Comparison of ENCODE assay signal across 18 cellular contexts in the genomic region with DNA sequence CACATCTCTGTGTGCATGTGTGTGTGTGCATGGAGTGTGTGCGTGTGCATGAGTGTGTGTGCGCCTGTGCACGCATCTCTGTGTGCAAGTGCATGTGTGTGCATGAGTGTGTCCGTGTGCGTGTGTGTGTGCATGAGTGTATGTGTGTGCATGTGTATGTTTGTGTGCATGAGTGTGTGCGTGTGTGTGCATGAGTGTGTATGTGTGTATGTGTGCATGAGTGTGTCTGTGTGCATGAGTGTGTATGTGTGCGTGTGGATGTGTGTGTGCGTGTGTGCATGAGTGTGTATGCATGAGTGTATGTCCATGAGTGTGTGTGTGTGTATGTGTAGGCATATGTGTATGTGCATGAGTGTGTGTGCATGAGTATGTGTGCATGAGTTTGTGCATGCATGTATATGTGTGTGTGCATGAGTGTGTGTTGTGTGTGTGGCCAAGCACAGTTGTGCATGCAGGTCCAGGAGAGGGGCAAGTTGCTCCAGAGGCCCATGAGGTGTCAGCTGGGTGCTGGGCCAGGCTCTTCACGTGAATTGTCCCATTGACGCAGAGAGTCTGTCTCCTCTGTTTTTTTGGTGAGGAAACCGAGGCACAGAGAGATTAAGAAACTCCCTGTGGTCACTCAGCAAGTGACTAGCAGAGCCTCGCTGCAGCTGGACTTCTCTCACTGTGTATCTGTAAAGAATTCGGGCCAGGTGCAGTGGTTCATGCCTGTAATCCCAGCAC.
A peak's percentile ranks its signal among the peaks of the same experiment; 100 is the strongest.
DNase-seq lines count a peak whose midpoint lies in the region; ATAC-seq, FAIRE-seq and TF ChIP-seq lines count a peak whose summit lies in the region.
"Had no signal": no experiment of that assay in that cellular context is flagged by ENCODE, and none has a peak within 500 bp of the region (broad histone marks: within the 10 kb centered on the region; RNA-seq: fewer than 3 reads in every experiment).

No MANE protein-coding gene starts in this region.

- intact Hi-C loops in spleen (cut with DNase I; ENCODE audit: low total_unique reads), result no loop called here

- H3K9me3 Mint-ChIP-seq in natural killer cell treated with Interleukin-12 subunit alpha and Interleukin-12 subunit beta and Interleukin-15 and Interleukin-18, amount 100 ng/mL, for 72 hours, result no peaks in the 10 kb centered on the region

- TF ChIP-seq CTCF in HEK293 (tag by site-specific recombination; IDR thresholded peaks at IDR 0.05), result no peak
- TF ChIP-seq CTCF in bronchial epithelial cell (IDR thresholded peaks at IDR 0.05; ENCODE audit: insufficient read depth, low read length, severe bottlenecking), result no peak
- no peak for TF ChIP-seq CTCF in spleen (IDR thresholded peaks at IDR 0.05 in 8 of 11, conservative IDR thresholded peaks at IDR 0.05 in 3 of 11)

- POLR2A ChIA-PET in HEK293 (lab: Yijun Ruan, JAX), result no interaction called here

- no peaks in the 10 kb centered on the region for H3K4me1 Mint-ChIP-seq in natural killer cell treated with Interleukin-12 subunit alpha and Interleukin-12 subunit beta and Interleukin-15 and Interleukin-18, amount 100 ng/mL, for 72 hours (ENCODE audit: low read depth in 2 of 2)

- H3K27me3 Mint-ChIP-seq in natural killer cell treated with Interleukin-12 subunit alpha and Interleukin-12 subunit beta and Interleukin-15 and Interleukin-18, amount 100 ng/mL, for 72 hours, result peaks cover 0 to 1% of the 10 kb centered on the region in 2 donors
- H3K27me3 Mint-ChIP-seq: IgD-negative memory B cell had no signal

- DNase-seq in bronchial epithelial cell (ENCODE audit: low read depth), result no peak
- no peak for DNase-seq in natural killer cell treated with Interleukin-12 subunit alpha and Interleukin-12 subunit beta and Interleukin-15 and Interleukin-18, amount 100 ng/mL, for 72 hours (ENCODE audit: low spot score)
- DNase-seq in spleen, result peak; percentile 19
- no peak for DNase-seq in NCI-H748 treated with DMSO at 0.1 percent for 48 hours (lab: John Stamatoyannopoulos, UW)
- DNase-seq in NCI-H1105 (lab: John Stamatoyannopoulos, UW), result no peak
- no peak for DNase-seq in GM19240 (ENCODE audit: insufficient read length, low spot score)
- DNase-seq: DMS 273 treated with DMSO at 0.1 percent for 48 hours, GDM1, NCI-H1417, NCI-H1930, NCI-H446 treated with DMSO at 0.1 percent for 48 hours, NCI-H774, SJCRH30 had no signal

- no peak for TF ChIP-seq POLR2A in spleen (IDR thresholded peaks at IDR 0.05)

- peak; percentile 7 to 34 for ATAC-seq in natural killer cell treated with Interleukin-12 subunit alpha and Interleukin-12 subunit beta and Interleukin-15 and Interleukin-18, amount 100 ng/mL, for 72 hours
- no peak for ATAC-seq in HG03175 (IDR thresholded peaks at IDR 0.05; ENCODE audit: unreplicated experiment)

- H3K36me3 Mint-ChIP-seq in natural killer cell treated with Interleukin-12 subunit alpha and Interleukin-12 subunit beta and Interleukin-15 and Interleukin-18, amount 100 ng/mL, for 72 hours, result no peaks in the 10 kb centered on the region
- H3K36me3 Mint-ChIP-seq: IgD-negative memory B cell had no signal

- H3K27me3 ChIP-seq in bronchial epithelial cell (ENCODE audit: control insufficient read depth, insufficient read depth, low read length) (no peaks in the 10 kb centered on the region), spleen (replicated peaks in 1 of 7) (no peaks in the 10 kb centered on the region)

- 91 to 95% (median 93%) methylated on average over 10 to 13 of the region's 13 CpGs for WGBS in spleen, 5 donors

- H3K4me3 ChIP-seq in HEK293 (ENCODE audit: low read depth, low read length) (no peak overlapping the region), bronchial epithelial cell (ENCODE audit: low read depth, low read length) (no peak overlapping the region), spleen (no peak overlapping the region)
- H3K4me3 ChIP-seq: SJCRH30 had no signal

- H3K4me1 ChIP-seq in HEK293 (ENCODE audit: control insufficient read depth, insufficient read depth, low read length), result no peaks in the 10 kb centered on the region
- no peaks in the 10 kb centered on the region for H3K4me1 ChIP-seq in spleen

- no peak overlapping the region for H3K27ac ChIP-seq in HEK293 (ENCODE audit: extremely low read depth, low read depth, low read length)
- no peak overlapping the region for H3K27ac ChIP-seq in spleen
- H3K27ac ChIP-seq: C4-2B, SJCRH30 had no signal

- peak; percentile 96 for FAIRE-seq in bronchial epithelial cell (lab: Jason Lieb, UNC)
- FAIRE-seq: GM12892 had no signal

- H3K36me3 ChIP-seq in HEK293 (ENCODE audit: control insufficient read depth in 2 of 2, insufficient read depth in 1 of 2, low read length in 2 of 2) (no peaks in the 10 kb centered on the region), bronchial epithelial cell (ENCODE audit: control insufficient read depth, insufficient read depth, low read length) (no peaks in the 10 kb centered on the region), spleen (no peaks in the 10 kb centered on the region)
- H3K36me3 ChIP-seq: SJCRH30 had no signal

- CTCF ChIA-PET in HEK293 (lab: Yijun Ruan, JAX), result interaction anchor here (2.1 kb wide), 1 partner anchor 11 kb away, joined by 7 read pairs; no protein-coding TSS in a partner anchor

- no peak overlapping the region for H3K27ac Mint-ChIP-seq in natural killer cell treated with Interleukin-12 subunit alpha and Interleukin-12 subunit beta and Interleukin-15 and Interleukin-18, amount 100 ng/mL, for 72 hours

- H3K9me3 ChIP-seq in HEK293 (ENCODE audit: control insufficient read depth, insufficient read depth, low read depth, low read length) (no peaks in the 10 kb centered on the region), spleen (no peaks in the 10 kb centered on the region)
- H3K9me3 ChIP-seq: SJCRH30 had no signal

- H3K4me3 Mint-ChIP-seq in natural killer cell treated with Interleukin-12 subunit alpha and Interleukin-12 subunit beta and Interleukin-15 and Interleukin-18, amount 100 ng/mL, for 72 hours, result no peak overlapping the region
- H3K4me3 Mint-ChIP-seq: IgD-negative memory B cell had no signal

TF ChIP-seq in HEK293, 187 proteins besides CTCF, POLR2A, EP300 and RAD21 (continues in another document):
- TF ChIP-seq ZNF670 (tag by site-specific recombination; IDR thresholded peaks at IDR 0.05; ENCODE audit: low read depth), result no peak
- TF ChIP-seq ZNF521 (tag by site-specific recombination; IDR thresholded peaks at IDR 0.05), result peak; percentile 92; the same call in 1 of the 2 replicates
- TF ChIP-seq ZNF433 (tag by site-specific recombination; IDR thresholded peaks at IDR 0.05; ENCODE audit: low read depth), result no peak
- no peak for TF ChIP-seq ZNF155 (tag by site-specific recombination; IDR thresholded peaks at IDR 0.05)
- TF ChIP-seq, protein P1, sequence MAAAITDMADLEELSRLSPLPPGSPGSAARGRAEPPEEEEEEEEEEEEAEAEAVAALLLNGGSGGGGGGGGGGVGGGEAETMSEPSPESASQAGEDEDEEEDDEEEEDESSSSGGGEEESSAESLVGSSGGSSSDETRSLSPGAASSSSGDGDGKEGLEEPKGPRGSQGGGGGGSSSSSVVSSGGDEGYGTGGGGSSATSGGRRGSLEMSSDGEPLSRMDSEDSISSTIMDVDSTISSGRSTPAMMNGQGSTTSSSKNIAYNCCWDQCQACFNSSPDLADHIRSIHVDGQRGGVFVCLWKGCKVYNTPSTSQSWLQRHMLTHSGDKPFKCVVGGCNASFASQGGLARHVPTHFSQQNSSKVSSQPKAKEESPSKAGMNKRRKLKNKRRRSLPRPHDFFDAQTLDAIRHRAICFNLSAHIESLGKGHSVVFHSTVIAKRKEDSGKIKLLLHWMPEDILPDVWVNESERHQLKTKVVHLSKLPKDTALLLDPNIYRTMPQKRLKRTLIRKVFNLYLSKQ (tag by site-specific recombination; IDR thresholded peaks at IDR 0.05; ENCODE audit: borderline replicate concordance), result 0 out of 2 replicates have a peak, but pooled peaks have one; percentile 8
- TF ChIP-seq, protein P2, sequence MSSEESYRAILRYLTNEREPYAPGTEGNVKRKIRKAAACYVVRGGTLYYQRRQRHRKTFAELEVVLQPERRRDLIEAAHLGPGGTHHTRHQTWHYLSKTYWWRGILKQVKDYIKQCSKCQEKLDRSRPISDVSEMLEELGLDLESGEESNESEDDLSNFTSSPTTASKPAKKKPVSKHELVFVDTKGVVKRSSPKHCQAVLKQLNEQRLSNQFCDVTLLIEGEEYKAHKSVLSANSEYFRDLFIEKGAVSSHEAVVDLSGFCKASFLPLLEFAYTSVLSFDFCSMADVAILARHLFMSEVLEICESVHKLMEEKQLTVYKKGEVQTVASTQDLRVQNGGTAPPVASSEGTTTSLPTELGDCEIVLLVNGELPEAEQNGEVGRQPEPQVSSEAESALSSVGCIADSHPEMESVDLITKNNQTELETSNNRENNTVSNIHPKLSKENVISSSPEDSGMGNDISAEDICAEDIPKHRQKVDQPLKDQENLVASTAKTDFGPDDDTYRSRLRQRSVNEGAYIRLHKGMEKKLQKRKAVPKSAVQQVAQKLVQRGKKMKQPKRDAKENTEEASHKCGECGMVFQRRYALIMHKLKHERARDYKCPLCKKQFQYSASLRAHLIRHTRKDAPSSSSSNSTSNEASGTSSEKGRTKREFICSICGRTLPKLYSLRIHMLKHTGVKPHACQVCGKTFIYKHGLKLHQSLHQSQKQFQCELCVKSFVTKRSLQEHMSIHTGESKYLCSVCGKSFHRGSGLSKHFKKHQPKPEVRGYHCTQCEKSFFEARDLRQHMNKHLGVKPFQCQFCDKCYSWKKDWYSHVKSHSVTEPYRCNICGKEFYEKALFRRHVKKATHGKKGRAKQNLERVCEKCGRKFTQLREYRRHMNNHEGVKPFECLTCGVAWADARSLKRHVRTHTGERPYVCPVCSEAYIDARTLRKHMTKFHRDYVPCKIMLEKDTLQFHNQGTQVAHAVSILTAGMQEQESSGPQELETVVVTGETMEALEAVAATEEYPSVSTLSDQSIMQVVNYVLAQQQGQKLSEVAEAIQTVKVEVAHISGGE (tag by site-specific recombination; conservative IDR thresholded peaks at IDR 0.05; ENCODE audit: low read depth), result no peak
- TF ChIP-seq, protein P3, sequence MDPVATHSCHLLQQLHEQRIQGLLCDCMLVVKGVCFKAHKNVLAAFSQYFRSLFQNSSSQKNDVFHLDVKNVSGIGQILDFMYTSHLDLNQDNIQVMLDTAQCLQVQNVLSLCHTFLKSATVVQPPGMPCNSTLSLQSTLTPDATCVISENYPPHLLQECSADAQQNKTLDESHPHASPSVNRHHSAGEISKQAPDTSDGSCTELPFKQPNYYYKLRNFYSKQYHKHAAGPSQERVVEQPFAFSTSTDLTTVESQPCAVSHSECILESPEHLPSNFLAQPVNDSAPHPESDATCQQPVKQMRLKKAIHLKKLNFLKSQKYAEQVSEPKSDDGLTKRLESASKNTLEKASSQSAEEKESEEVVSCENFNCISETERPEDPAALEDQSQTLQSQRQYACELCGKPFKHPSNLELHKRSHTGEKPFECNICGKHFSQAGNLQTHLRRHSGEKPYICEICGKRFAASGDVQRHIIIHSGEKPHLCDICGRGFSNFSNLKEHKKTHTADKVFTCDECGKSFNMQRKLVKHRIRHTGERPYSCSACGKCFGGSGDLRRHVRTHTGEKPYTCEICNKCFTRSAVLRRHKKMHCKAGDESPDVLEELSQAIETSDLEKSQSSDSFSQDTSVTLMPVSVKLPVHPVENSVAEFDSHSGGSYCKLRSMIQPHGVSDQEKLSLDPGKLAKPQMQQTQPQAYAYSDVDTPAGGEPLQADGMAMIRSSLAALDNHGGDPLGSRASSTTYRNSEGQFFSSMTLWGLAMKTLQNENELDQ (tag by site-specific recombination; IDR thresholded peaks at IDR 0.05; ENCODE audit: low read depth), result no peak
